In the genomic region with DNA sequence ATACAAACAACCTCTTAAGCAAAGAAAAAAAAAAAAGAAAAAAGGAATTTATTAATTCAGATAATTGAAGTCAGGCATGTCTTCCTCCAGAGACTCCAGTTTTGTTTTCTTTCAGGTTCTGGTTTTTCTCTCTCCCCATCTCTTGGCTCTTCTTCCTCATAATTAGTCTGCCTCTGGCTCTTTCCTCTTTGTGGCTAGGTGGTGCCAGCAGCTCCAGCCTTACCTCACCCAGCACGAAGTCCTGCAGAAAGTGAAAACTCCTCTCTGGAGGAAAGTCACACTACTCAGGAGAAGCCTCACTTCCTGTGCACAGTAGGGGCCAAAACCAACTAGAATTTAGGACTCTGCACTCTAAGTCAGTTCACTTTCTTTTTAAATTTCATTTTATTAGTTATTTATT, we compare ENCODE assay signal across 21 cellular contexts. TPM values are rescaled to one million over a fixed set of nuclear protein-coding genes. Genes with fewer than 3 reads are reported as not detected.
A peak's percentile ranks its signal among the peaks of the same experiment; 100 is the strongest.
DNase-seq lines count a peak whose midpoint lies in the region; ATAC-seq and TF ChIP-seq lines count a peak whose summit lies in the region.
"Had no signal": no experiment of that assay in that cellular context is flagged by ENCODE, and none has a peak within 500 bp of the region (broad histone marks: within the 10 kb centered on the region; RNA-seq: fewer than 3 reads in every experiment).

No MANE protein-coding gene starts in this region.

- TF ChIP-seq CTCF in mucosa of descending colon (IDR thresholded peaks at IDR 0.05), result no peak

- peak; percentile 9 for DNase-seq in EH (ENCODE audit: low read depth)
- peak; percentile 45 to 47 for DNase-seq in Kasumi-1 (lab: John Stamatoyannopoulos, UW)
- no peak for DNase-seq in mucosa of descending colon
- DNase-seq in NCI-H2227 (lab: John Stamatoyannopoulos, UW; ENCODE audit: unreplicated experiment), result no peak
- no peak for DNase-seq in medulla oblongata (ENCODE audit: extremely low spot score)
- DNase-seq in NAMALWA (ENCODE audit: low spot score), result no peak
- DNase-seq: activated CD4-positive, alpha-beta T cell treated with anti-CD3 and anti-CD28 coated beads for 48 hours; adrenal gland; cortex of kidney; GM23248; Karpas-422; kidney glomerular epithelial cell; NCI-H2081 treated with DMSO at 0.1 percent for 48 hours; occipital lobe; RPMI8226; stimulated activated CD4-positive, alpha-beta T cell treated with anti-CD3 and anti-CD28 coated beads, Interleukin-2, amount 100 ng/mL, for 48 hours; stimulated activated naive B cell treated with anti-CD40 and anti-IgM and Interleukin-4, amounts not matched to agents 10 μg/mL and 1 μg/mL and 100 μg/mL, for 72 hours; SW 1271; thyroid gland had no signal

- no peaks in the 10 kb centered on the region for H3K4me1 ChIP-seq in mucosa of descending colon (ENCODE audit: low read depth)
- H3K4me1 ChIP-seq: adrenal gland had no signal

- intact Hi-C loops in mucosa of descending colon (cut with DNase I, micrococcal nuclease), result no loop called here

- H3K9me3 ChIP-seq in mucosa of descending colon, result no peaks in the 10 kb centered on the region
- H3K9me3 ChIP-seq: adrenal gland, thyroid gland had no signal

- H3K4me3 ChIP-seq in mucosa of descending colon, result no peak overlapping the region
- H3K4me3 ChIP-seq: adrenal gland, GM23248, smooth muscle cell, thyroid gland had no signal

- ATAC-seq in SK-N-SH treated with all-trans-retinoic acid at 6 μM for 48 hours, result peak; percentile 72
- peak; percentile 58 for ATAC-seq in mucosa of descending colon
- ATAC-seq: stimulated activated naive B cell treated with anti-CD40 and anti-IgM and Interleukin-4, amounts not matched to agents 10 μg/mL and 1 μg/mL and 100 μg/mL, for 72 hours had no signal

- H3K36me3 ChIP-seq in mucosa of descending colon (ENCODE audit: low read depth), result no peaks in the 10 kb centered on the region
- H3K36me3 ChIP-seq: adrenal gland, thyroid gland had no signal

TF ChIP-seq in SK-N-SH treated with all-trans-retinoic acid at 6 μM for 48 hours, 23 proteins besides CTCF, POLR2A, EP300 and RAD21:
- peak; percentile 65 for TF ChIP-seq ISL1 (CRISPR knock-in tag; IDR thresholded peaks at IDR 0.05)
- no peak for TF ChIP-seq TOX (CRISPR knock-in tag; IDR thresholded peaks at IDR 0.05; ENCODE audit: borderline replicate concordance)

RNA-seq across cellular contexts. Expression of a gene that starts 10.3 kb away (rescaled TPM):
- 10 to 100 TPM; 29.1 to 48.4 (median 39.8) TPM for total RNA-seq in mucosa of descending colon

Comparison
In these comparisons a context has a peak if more than half of its experiments do, and no peak if none do; other contexts are left out.
1. DNase-seq: peak in EH (single experiment) and Kasumi-1 (2 of 2); none in mucosa of descending colon (0 of 3), NCI-H2227 (single experiment), medulla oblongata (single experiment) and NAMALWA (single experiment).